ENCODE assay signal across 10 cellular contexts in genomic region chr17:36935681-36936454, GRCh38. TPM values are rescaled to one million over a fixed set of nuclear protein-coding genes. Genes with fewer than 3 reads are reported as not detected.
DNase-seq lines count a peak whose midpoint lies in the region; ATAC-seq and TF ChIP-seq lines count a peak whose summit lies in the region.
"Had no signal": no experiment of that assay in that cellular context is flagged by ENCODE, and none has a peak within 500 bp of the region (broad histone marks: within the 10 kb centered on the region; RNA-seq: fewer than 3 reads in every experiment).

No MANE protein-coding gene starts in this region.

- no peaks in the 10 kb centered on the region for H3K36me3 Mint-ChIP-seq in stimulated activated naive CD8-positive, alpha-beta T cell treated with anti-CD3 and anti-CD28 coated beads, Interleukin-15, Interleukin-2, amounts not matched to agents 100 ng/mL and 50 ng/mL, for 24 hours (ENCODE audit: low read depth)
- no peaks in the 10 kb centered on the region for H3K36me3 Mint-ChIP-seq in activated B cell treated with CpG ODN at 0.5 μM for 24 hours (ENCODE audit: low read depth)

- ATAC-seq in stimulated activated naive CD8-positive, alpha-beta T cell treated with anti-CD3 and anti-CD28 coated beads, Interleukin-15, Interleukin-2, amounts not matched to agents 100 U/mL and 50 U/mL, for 24 hours: no peak
- no peak for ATAC-seq in activated B cell treated with CpG ODN at 0.5 μM for 24 hours (ENCODE audit: low read depth)
- ATAC-seq in HG03280 (IDR thresholded peaks at IDR 0.05; ENCODE audit: unreplicated experiment): no peak

- CTCF ChIA-PET in activated B cell treated with CpG ODN at 0.5 μM for 24 hours (lab: Charles Lee): interaction anchor here (0.8 kb wide), 1 partner anchor 333 kb away, joined by 3 read pairs; no protein-coding TSS in a partner anchor

- POLR2A ChIA-PET in activated B cell treated with CpG ODN at 0.5 μM for 24 hours (lab: Charles Lee): interaction anchor here (0.6 to 1.1 kb wide), 2 partner anchors 9 to 1550 kb away, joined by 3 read pairs; no protein-coding TSS in a partner anchor

- peaks cover 89% of the 10 kb centered on the region for H3K27me3 Mint-ChIP-seq in stimulated activated naive CD8-positive, alpha-beta T cell treated with anti-CD3 and anti-CD28 coated beads, Interleukin-15, Interleukin-2, amounts not matched to agents 100 ng/mL and 50 ng/mL, for 24 hours
- H3K27me3 Mint-ChIP-seq in activated B cell treated with CpG ODN at 0.5 μM for 24 hours: peaks cover 78% of the 10 kb centered on the region

- H3K9me3 Mint-ChIP-seq in stimulated activated naive CD8-positive, alpha-beta T cell treated with anti-CD3 and anti-CD28 coated beads, Interleukin-15, Interleukin-2, amounts not matched to agents 100 ng/mL and 50 ng/mL, for 24 hours: no peaks in the 10 kb centered on the region
- peaks cover 2% of the 10 kb centered on the region for H3K9me3 Mint-ChIP-seq in activated B cell treated with CpG ODN at 0.5 μM for 24 hours

- H3K4me3 Mint-ChIP-seq in stimulated activated naive CD8-positive, alpha-beta T cell treated with anti-CD3 and anti-CD28 coated beads, Interleukin-15, Interleukin-2, amounts not matched to agents 100 ng/mL and 50 ng/mL, for 24 hours: peak overlapping the region; percentile 60
- H3K4me3 Mint-ChIP-seq in activated B cell treated with CpG ODN at 0.5 μM for 24 hours: peak overlapping the region; percentile 76

- peaks cover 74% of the 10 kb centered on the region for H3K4me1 Mint-ChIP-seq in stimulated activated naive CD8-positive, alpha-beta T cell treated with anti-CD3 and anti-CD28 coated beads, Interleukin-15, Interleukin-2, amounts not matched to agents 100 ng/mL and 50 ng/mL, for 24 hours (ENCODE audit: low read depth)
- peaks cover 71% of the 10 kb centered on the region for H3K4me1 Mint-ChIP-seq in activated B cell treated with CpG ODN at 0.5 μM for 24 hours

- H3K27ac Mint-ChIP-seq in stimulated activated naive CD8-positive, alpha-beta T cell treated with anti-CD3 and anti-CD28 coated beads, Interleukin-15, Interleukin-2, amounts not matched to agents 100 ng/mL and 50 ng/mL, for 24 hours: peak overlapping the region; percentile 31
- no peak overlapping the region for H3K27ac Mint-ChIP-seq in activated B cell treated with CpG ODN at 0.5 μM for 24 hours

- intact Hi-C loops in activated B cell treated with CpG ODN at 0.5 μM for 24 hours (cut with micrococcal nuclease): loop anchor here (5.0 kb wide), 1 partner anchor 309 kb away; no protein-coding TSS in a partner anchor

- TF ChIP-seq CTCF in activated B cell treated with CpG ODN at 0.5 μM for 24 hours (IDR thresholded peaks at IDR 0.05): no peak

- DNase-seq in stimulated activated naive CD8-positive, alpha-beta T cell treated with anti-CD3 and anti-CD28 coated beads, Interleukin-15, Interleukin-2, amounts not matched to agents 100 U/mL and 50 U/mL, for 24 hours: no peak
- DNase-seq in activated B cell treated with CpG ODN at 0.5 μM for 24 hours (no peak), islet precursor cell (peak; percentile 68), CD1c-positive myeloid dendritic cell (ENCODE audit: extremely low spot score) (no peak), UCSD-AML1 (lab: John Stamatoyannopoulos, UW; ENCODE audit: unreplicated experiment) (no peak), nucleus accumbens (lab: John Stamatoyannopoulos, UW) (no peak)
- DNase-seq: brain microvascular endothelial cell, occipital lobe had no signal

RNA-seq across cellular contexts. Expression of gene LHX1, which starts 1.4 kb away (rescaled TPM):
- total RNA-seq in activated B cell treated with CpG ODN at 0.5 μM for 24 hours: not detected in 2 replicates
- total RNA-seq: occipital lobe had no signal

RNA-seq across cellular contexts. Expression of gene AATF, which starts 12.9 kb away (rescaled TPM):
- total RNA-seq in activated B cell treated with CpG ODN at 0.5 μM for 24 hours: 73.2 and 86.1 TPM in 2 replicates
